ENCODE assay signal across 24 cellular contexts in the genomic region with DNA sequence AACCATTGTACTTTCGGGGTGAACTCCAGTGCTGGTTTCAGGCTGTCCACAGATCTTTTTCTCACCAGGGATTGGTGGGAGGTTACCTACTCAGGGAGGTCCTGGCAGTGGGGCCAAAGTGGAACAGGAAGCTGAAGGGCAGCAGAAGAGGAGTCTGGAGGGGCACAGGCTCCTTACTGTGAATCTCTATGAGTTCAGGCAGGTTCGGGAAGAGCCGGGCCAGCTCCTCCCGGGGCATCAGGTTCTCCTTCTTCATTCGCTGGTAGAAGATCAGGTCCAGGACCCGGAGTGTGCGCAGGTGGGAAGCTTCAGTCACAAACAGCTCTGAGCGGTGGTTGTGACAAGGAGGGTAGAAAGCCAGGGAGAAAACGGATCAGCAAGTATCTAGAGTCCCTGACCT. TPM values are rescaled to one million over a fixed set of nuclear protein-coding genes. Genes with fewer than 3 reads are reported as not detected.
"Had no signal": no experiment of that assay in that cellular context is flagged by ENCODE, and none has a peak within 500 bp of the region (broad histone marks: within the 10 kb centered on the region; RNA-seq: fewer than 3 reads in every experiment).

No MANE protein-coding gene starts in this region.

- DNase-seq: cortex of kidney; effector CD8-positive, alpha-beta T cell; effector memory CD8-positive, alpha-beta T cell; endodermal cell; erythroblast; esophagus squamous epithelium; foreskin fibroblast; foreskin melanocyte; gastrocnemius medialis; glutamatergic neuron; heart right ventricle; hippocampal formation; left cardiac atrium; left lung; left ventricle myocardium superior; lower lobe of right lung; mesenchymal stem cell; midbrain had no signal

- ATAC-seq: effector memory CD8-positive, alpha-beta T cell; gastrocnemius medialis; left cardiac atrium; left lung; left ventricle myocardium superior; lower lobe of right lung had no signal

- H3K4me3 Mint-ChIP-seq: dendritic cell treated with granulocyte-macrophage colony-stimulating factor and Interleukin-4, amounts not matched to agents 40 ng/mL and 50 ng/mL, for 4 days; effector memory CD8-positive, alpha-beta T cell; endodermal cell had no signal

- H3K9me3 Mint-ChIP-seq: dendritic cell treated with granulocyte-macrophage colony-stimulating factor and Interleukin-4, amounts not matched to agents 40 ng/mL and 50 ng/mL, for 4 days; effector memory CD8-positive, alpha-beta T cell; endodermal cell had no signal

- H3K9me3 ChIP-seq: esophagus squamous epithelium, gastrocnemius medialis, heart right ventricle, left lung, lower lobe of right lung had no signal

- H3K27me3 Mint-ChIP-seq: dendritic cell treated with granulocyte-macrophage colony-stimulating factor and Interleukin-4, amounts not matched to agents 40 ng/mL and 50 ng/mL, for 4 days had no signal

- H3K27me3 ChIP-seq: esophagus squamous epithelium, gastrocnemius medialis, heart right ventricle, left lung had no signal

- H3K4me3 ChIP-seq: esophagus squamous epithelium, gastrocnemius medialis, heart right ventricle, left lung, lower lobe of right lung had no signal

- H3K27ac Mint-ChIP-seq: dendritic cell treated with granulocyte-macrophage colony-stimulating factor and Interleukin-4, amounts not matched to agents 40 ng/mL and 50 ng/mL, for 4 days; effector memory CD8-positive, alpha-beta T cell; endodermal cell had no signal

- H3K27ac ChIP-seq: epithelial cell of prostate, esophagus squamous epithelium, gastrocnemius medialis, heart right ventricle, left lung, lower lobe of right lung had no signal

RNA-seq across cellular contexts. Expression of gene LRRC71, which starts 26.7 kb away (rescaled TPM):
- total RNA-seq: endodermal cell, esophagus mucosa, esophagus squamous epithelium, gastrocnemius medialis, kidney epithelial cell, left cardiac atrium, lower leg skin, mononuclear cell had no signal
